ENCODE assay signal across 14 cellular contexts in the genomic region with DNA sequence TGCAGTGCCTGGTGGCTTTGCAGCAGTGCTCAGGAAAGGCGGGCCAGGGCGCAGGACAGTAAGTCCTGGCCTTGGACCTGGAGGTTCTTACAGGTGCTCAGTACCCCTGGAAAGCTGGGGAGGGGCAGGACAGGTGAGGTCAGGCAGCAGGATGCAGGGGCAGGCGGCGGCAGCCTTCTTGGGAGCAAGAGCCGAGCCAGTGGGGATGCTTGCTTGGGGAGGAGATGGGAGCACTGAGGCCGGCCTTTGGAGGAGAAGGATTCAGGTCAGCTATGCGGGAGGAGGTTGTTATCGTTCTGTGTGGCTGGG.
"Had no signal": no experiment of that assay in that cellular context is flagged by ENCODE, and none has a peak within 500 bp of the region (broad histone marks: within the 10 kb centered on the region; RNA-seq: fewer than 3 reads in every experiment).

No MANE protein-coding gene starts in this region.

- H2AFZ ChIP-seq: parathyroid adenoma had no signal

- H3K27ac Mint-ChIP-seq: activated CD8-positive, alpha-beta memory T cell treated with anti-CD3 and anti-CD28 coated beads, Interleukin-2, amount 10 ng/mL, durations not matched to agents 7 days and 5 days; activated CD8-positive, alpha-beta T cell treated with anti-CD3 and anti-CD28 coated beads, Interleukin-2, amount 10 ng/mL, durations not matched to agents 7 days and 5 days; activated naive CD8-positive, alpha-beta T cell; T-helper 1 cell treated with Interleukin-12 subunit alpha and Interleukin-12 subunit beta and Interleukin-4 antibody, amounts not matched to agents 30 μg/mL and 1 μg/mL, for 36 hours; type B pancreatic cell had no signal

- H3K79me2 ChIP-seq: parathyroid adenoma had no signal

- H3K36me3 Mint-ChIP-seq: activated CD8-positive, alpha-beta memory T cell treated with anti-CD3 and anti-CD28 coated beads, Interleukin-2, amount 10 ng/mL, durations not matched to agents 7 days and 5 days; activated naive CD8-positive, alpha-beta T cell; type B pancreatic cell had no signal

- H3K9ac ChIP-seq: parathyroid adenoma had no signal

- H3K4me3 ChIP-seq: ascending aorta, right atrium auricular region, spleen, uterus had no signal

- H3K27ac ChIP-seq: parathyroid adenoma, right atrium auricular region, spleen had no signal

- H3K4me1 ChIP-seq: ascending aorta, parathyroid adenoma, spleen, uterus had no signal

- H3K4me3 Mint-ChIP-seq: activated CD8-positive, alpha-beta memory T cell treated with anti-CD3 and anti-CD28 coated beads, Interleukin-2, amount 10 ng/mL, durations not matched to agents 7 days and 5 days; activated CD8-positive, alpha-beta T cell treated with anti-CD3 and anti-CD28 coated beads, Interleukin-2, amount 10 ng/mL, durations not matched to agents 7 days and 5 days; activated naive CD8-positive, alpha-beta T cell; nephron; T-helper 1 cell treated with Interleukin-12 subunit alpha and Interleukin-12 subunit beta and Interleukin-4 antibody, amounts not matched to agents 30 μg/mL and 1 μg/mL, for 36 hours; type B pancreatic cell had no signal

- FAIRE-seq: keratinocyte, TTC549 had no signal

- ATAC-seq: activated CD8-positive, alpha-beta memory T cell treated with anti-CD3 and anti-CD28 coated beads, Interleukin-2, amount 10 ng/mL, durations not matched to agents 7 days and 5 days; activated CD8-positive, alpha-beta T cell treated with anti-CD3 and anti-CD28 coated beads, Interleukin-2, amount 10 ng/mL, durations not matched to agents 7 days and 5 days; stimulated activated naive CD8-positive, alpha-beta T cell treated with anti-CD3 and anti-CD28 coated beads, Interleukin-15, Interleukin-2, amounts not matched to agents 100 U/mL and 50 U/mL, for 24 hours had no signal

- DNase-seq: activated CD8-positive, alpha-beta memory T cell treated with anti-CD3 and anti-CD28 coated beads, Interleukin-2, amount 10 ng/mL, durations not matched to agents 7 days and 5 days; spleen had no signal

- H3K27me3 Mint-ChIP-seq: activated CD8-positive, alpha-beta memory T cell treated with anti-CD3 and anti-CD28 coated beads, Interleukin-2, amount 10 ng/mL, durations not matched to agents 7 days and 5 days had no signal

- H3K9me3 Mint-ChIP-seq: nephron; T-helper 1 cell treated with Interleukin-12 subunit alpha and Interleukin-12 subunit beta and Interleukin-4 antibody, amounts not matched to agents 30 μg/mL and 1 μg/mL, for 36 hours; type B pancreatic cell had no signal

- H3K9me3 ChIP-seq: ascending aorta, right atrium auricular region, spleen, uterus had no signal

- H3K36me3 ChIP-seq: right atrium auricular region, uterus had no signal

- H3K4me1 Mint-ChIP-seq: activated CD8-positive, alpha-beta memory T cell treated with anti-CD3 and anti-CD28 coated beads, Interleukin-2, amount 10 ng/mL, durations not matched to agents 7 days and 5 days had no signal

- H3K27me3 ChIP-seq: ascending aorta, right atrium auricular region, uterus had no signal
